Comparison of ENCODE assay signal across 27 cellular contexts in genomic region chr14:83842536-83842935, GRCh38.
DNase-seq lines count a peak whose midpoint lies in the region; ATAC-seq and TF ChIP-seq lines count a peak whose summit lies in the region.
"Had no signal": no experiment of that assay in that cellular context is flagged by ENCODE, and none has a peak within 500 bp of the region (broad histone marks: within the 10 kb centered on the region; RNA-seq: fewer than 3 reads in every experiment).

No MANE protein-coding gene starts in this region.

- no peaks in the 10 kb centered on the region for H3K36me3 ChIP-seq in stomach
- H3K36me3 ChIP-seq: Peyer's patch, upper lobe of left lung had no signal

- no peak for TF ChIP-seq CTCF in stomach (IDR thresholded peaks at IDR 0.05)

- TF ChIP-seq POLR2A in stomach (IDR thresholded peaks at IDR 0.05) = no peak

- H3K4me3 ChIP-seq in stomach = no peak overlapping the region
- H3K4me3 ChIP-seq: body of pancreas, Peyer's patch, upper lobe of left lung had no signal

- no peaks in the 10 kb centered on the region for H3K27me3 ChIP-seq in stomach
- H3K27me3 ChIP-seq: body of pancreas, Peyer's patch, upper lobe of left lung had no signal

- peak; percentile 56 for DNase-seq in NCI-H82 (lab: John Stamatoyannopoulos, UW)
- no peak for DNase-seq in NCI-H82 treated with DMSO at 0.1 percent for 48 hours (lab: John Stamatoyannopoulos, UW; ENCODE audit: unreplicated experiment)
- peak; percentile 58 to 59 for DNase-seq in NCI-H1930 (lab: John Stamatoyannopoulos, UW)
- peak; percentile 82 for DNase-seq in NCI-H748 (lab: John Stamatoyannopoulos, UW; ENCODE audit: unreplicated experiment)
- no peak for DNase-seq in activated naive CD8-positive, alpha-beta T cell treated with anti-CD3 and anti-CD28 coated beads, Interleukin-2, amount 50 U/mL, for 24 hours
- no peak for DNase-seq in effector CD8-positive, alpha-beta T cell (lab: John Stamatoyannopoulos, UW)
- DNase-seq in stomach = no peak
- DNase-seq: activated CD4-positive, alpha-beta memory T cell treated with anti-CD3 and anti-CD28 coated beads, Interleukin-2, amount 10 ng/mL, durations not matched to agents 7 days and 5 days; activated CD4-positive, CD25-positive, alpha-beta regulatory T cell treated with anti-CD3 and anti-CD28 coated beads, Interleukin-2, amount 50 U/mL, for 72 hours; activated CD8-positive, alpha-beta memory T cell treated with anti-CD3 and anti-CD28 coated beads, Interleukin-2, amount 50 U/mL, for 48 hours; activated naive CD4-positive, alpha-beta T cell treated with anti-CD3 and anti-CD28 coated beads, Interleukin-2, amount 10 ng/mL, durations not matched to agents 7 days and 5 days; body of pancreas; EL; endodermal cell; GOT3; HFFc6; NCI-H510A treated with DMSO at 0.1 percent for 48 hours; Peyer's patch; SHP77; stimulated activated naive B cell treated with anti-CD40 and anti-IgM and Interleukin-4, amounts not matched to agents 10 μg/mL and 1 μg/mL and 100 μg/mL, for 72 hours; upper lobe of left lung had no signal

- no peaks in the 10 kb centered on the region for H3K36me3 Mint-ChIP-seq in activated naive CD8-positive, alpha-beta T cell treated with anti-CD3 and anti-CD28 coated beads, Interleukin-2, amount 50 U/mL, for 24 hours (ENCODE audit: low read depth)
- H3K36me3 Mint-ChIP-seq: activated naive CD4-positive, alpha-beta T cell treated with anti-CD3 and anti-CD28 coated beads, Interleukin-2, amount 10 ng/mL, durations not matched to agents 7 days and 5 days; stimulated activated naive B cell treated with anti-CD40 and anti-IgM and Interleukin-4, amounts not matched to agents 10 μg/mL and 1 μg/mL and 100 μg/mL, for 72 hours had no signal

- H3K9me3 Mint-ChIP-seq in activated naive CD8-positive, alpha-beta T cell treated with anti-CD3 and anti-CD28 coated beads, Interleukin-2, amount 50 U/mL, for 24 hours = peaks cover 18% of the 10 kb centered on the region
- H3K9me3 Mint-ChIP-seq: dendritic cell treated with granulocyte-macrophage colony-stimulating factor and Interleukin-4, amounts not matched to agents 40 ng/mL and 50 ng/mL, for 4 days; endodermal cell; nephron had no signal

- no peaks in the 10 kb centered on the region for H3K4me1 Mint-ChIP-seq in activated naive CD8-positive, alpha-beta T cell treated with anti-CD3 and anti-CD28 coated beads, Interleukin-2, amount 50 U/mL, for 24 hours
- H3K4me1 Mint-ChIP-seq: activated CD4-positive, alpha-beta memory T cell treated with anti-CD3 and anti-CD28 coated beads, Interleukin-2, amount 10 ng/mL, durations not matched to agents 7 days and 5 days; activated naive CD4-positive, alpha-beta T cell treated with anti-CD3 and anti-CD28 coated beads, Interleukin-2, amount 10 ng/mL, durations not matched to agents 7 days and 5 days; nephron; stimulated activated naive B cell treated with anti-CD40 and anti-IgM and Interleukin-4, amounts not matched to agents 10 μg/mL and 1 μg/mL and 100 μg/mL, for 72 hours had no signal

- intact Hi-C loops in stomach (cut with DNase I; ENCODE audit: low total_unique reads) = no loop called here

- no peak overlapping the region for H3K27ac Mint-ChIP-seq in activated naive CD8-positive, alpha-beta T cell treated with anti-CD3 and anti-CD28 coated beads, Interleukin-2, amount 50 U/mL, for 24 hours
- H3K27ac Mint-ChIP-seq: activated CD4-positive, alpha-beta memory T cell treated with anti-CD3 and anti-CD28 coated beads, Interleukin-2, amount 10 ng/mL, durations not matched to agents 7 days and 5 days; activated naive CD4-positive, alpha-beta T cell treated with anti-CD3 and anti-CD28 coated beads, Interleukin-2, amount 10 ng/mL, durations not matched to agents 7 days and 5 days; dendritic cell treated with granulocyte-macrophage colony-stimulating factor and Interleukin-4, amounts not matched to agents 40 ng/mL and 50 ng/mL, for 4 days; endodermal cell; HFFc6; nephron; stimulated activated naive B cell treated with anti-CD40 and anti-IgM and Interleukin-4, amounts not matched to agents 10 μg/mL and 1 μg/mL and 100 μg/mL, for 72 hours; T-helper 2 cell treated with Interferon-gamma antibody and Interleukin-4, amounts not matched to agents 5 μg/mL and 100 μg/mL, for 36 hours had no signal

- ATAC-seq in activated naive CD8-positive, alpha-beta T cell treated with anti-CD3 and anti-CD28 coated beads, Interleukin-2, amount 50 U/mL, for 24 hours = no peak
- no peak for ATAC-seq in HG02884 (IDR thresholded peaks at IDR 0.05; ENCODE audit: unreplicated experiment)
- ATAC-seq: body of pancreas; esophagus mucosa; left lobe of liver; stimulated activated naive B cell treated with anti-CD40 and anti-IgM and Interleukin-4, amounts not matched to agents 10 μg/mL and 1 μg/mL and 100 μg/mL, for 72 hours had no signal

- no peak overlapping the region for H3K27ac ChIP-seq in stomach
- H3K27ac ChIP-seq: body of pancreas, Peyer's patch, upper lobe of left lung had no signal

- 83 to 95% (median 89%) methylated on average over 3 of the region's 3 CpGs for WGBS in stomach, 5 donors

- H3K4me3 Mint-ChIP-seq in activated naive CD8-positive, alpha-beta T cell treated with anti-CD3 and anti-CD28 coated beads, Interleukin-2, amount 50 U/mL, for 24 hours = no peak overlapping the region
- H3K4me3 Mint-ChIP-seq: activated CD4-positive, alpha-beta memory T cell treated with anti-CD3 and anti-CD28 coated beads, Interleukin-2, amount 10 ng/mL, durations not matched to agents 7 days and 5 days; activated naive CD4-positive, alpha-beta T cell treated with anti-CD3 and anti-CD28 coated beads, Interleukin-2, amount 10 ng/mL, durations not matched to agents 7 days and 5 days; dendritic cell treated with granulocyte-macrophage colony-stimulating factor and Interleukin-4, amounts not matched to agents 40 ng/mL and 50 ng/mL, for 4 days; endodermal cell; HFFc6; nephron; stimulated activated naive B cell treated with anti-CD40 and anti-IgM and Interleukin-4, amounts not matched to agents 10 μg/mL and 1 μg/mL and 100 μg/mL, for 72 hours; T-helper 2 cell treated with Interferon-gamma antibody and Interleukin-4, amounts not matched to agents 5 μg/mL and 100 μg/mL, for 36 hours had no signal

- no peaks in the 10 kb centered on the region for H3K4me1 ChIP-seq in stomach
- H3K4me1 ChIP-seq: body of pancreas, Peyer's patch, upper lobe of left lung had no signal

- TF ChIP-seq EP300 in stomach (IDR thresholded peaks at IDR 0.05) = no peak

- H3K9me3 ChIP-seq in stomach = no peaks in the 10 kb centered on the region
- H3K9me3 ChIP-seq: body of pancreas, Peyer's patch, upper lobe of left lung had no signal

- H3K27me3 Mint-ChIP-seq in activated naive CD8-positive, alpha-beta T cell treated with anti-CD3 and anti-CD28 coated beads, Interleukin-2, amount 50 U/mL, for 24 hours = no peaks in the 10 kb centered on the region
- H3K27me3 Mint-ChIP-seq: activated CD4-positive, alpha-beta memory T cell treated with anti-CD3 and anti-CD28 coated beads, Interleukin-2, amount 10 ng/mL, durations not matched to agents 7 days and 5 days; activated naive CD4-positive, alpha-beta T cell treated with anti-CD3 and anti-CD28 coated beads, Interleukin-2, amount 10 ng/mL, durations not matched to agents 7 days and 5 days; dendritic cell treated with granulocyte-macrophage colony-stimulating factor and Interleukin-4, amounts not matched to agents 40 ng/mL and 50 ng/mL, for 4 days; stimulated activated naive B cell treated with anti-CD40 and anti-IgM and Interleukin-4, amounts not matched to agents 10 μg/mL and 1 μg/mL and 100 μg/mL, for 72 hours had no signal

Comparison
In these comparisons a context has a peak if more than half of its experiments do, and no peak if none do; other contexts are left out.
1. DNase-seq: peak in NCI-H82 (single experiment), NCI-H1930 (2 of 2) and NCI-H748 (single experiment); none in NCI-H82 treated with DMSO at 0.1 percent for 48 hours (single experiment), activated naive CD8-positive, alpha-beta T cell treated with anti-CD3 and anti-CD28 coated beads, Interleukin-2, amount 50 U/mL, for 24 hours (single experiment), effector CD8-positive, alpha-beta T cell (single experiment) and stomach (single experiment).